In genomic region chr13:110866491-110867170, GRCh38 we compare ENCODE assay signal across 21 cellular contexts.
"Had no signal": no experiment of that assay in that cellular context is flagged by ENCODE, and none has a peak within 500 bp of the region (broad histone marks: within the 10 kb centered on the region; RNA-seq: fewer than 3 reads in every experiment).

No MANE protein-coding gene starts in this region.

- H3K4me3 ChIP-seq: hepatocyte, left ventricle myocardium inferior, lung, neural progenitor cell, ovary, right atrium auricular region, skin epidermis, tibial nerve, uterus had no signal

- H3K4me1 ChIP-seq: neural progenitor cell had no signal

- H2AFZ ChIP-seq: hepatocyte, neural progenitor cell had no signal

- H3K36me3 ChIP-seq: left ventricle myocardium inferior, neural progenitor cell, ovary, right atrium auricular region, tibial nerve, uterus had no signal

- H3K4me2 ChIP-seq: hepatocyte, neural progenitor cell had no signal

- H3K79me2 ChIP-seq: hepatocyte had no signal

- H3K9ac ChIP-seq: neural progenitor cell had no signal

- DNase-seq: islet precursor cell; left ventricle myocardium inferior; mesendoderm; naive B cell; natural killer cell; nephron progenitor cell; ovary; stimulated activated CD4-positive, alpha-beta T cell treated with anti-CD3 and anti-CD28 coated beads, Interleukin-12 subunit alpha, Interleukin-12 subunit beta, amount 100 ng/mL, for 4 hours; stimulated activated CD4-positive, alpha-beta T cell treated with anti-CD3 and anti-CD28 coated beads, Interleukin-15, amount 100 ng/mL, for 24 hours; stimulated activated CD4-positive, alpha-beta T cell treated with anti-CD3 and anti-CD28 coated beads, Interleukin-2, amount 100 ng/mL, for 24 hours; stimulated activated CD4-positive, alpha-beta T cell treated with anti-CD3 and anti-CD28 coated beads, Interleukin-4, amount 100 ng/mL, for 1 hour; stimulated activated naive B cell treated with anti-CD40 and anti-IgM and Interleukin-4, amounts not matched to agents 10 μg/mL and 1 μg/mL and 100 μg/mL, for 72 hours; stimulated activated naive CD8-positive, alpha-beta T cell treated with anti-CD3 and anti-CD28 coated beads, Interleukin-15, Interleukin-2, amounts not matched to agents 100 U/mL and 50 U/mL, for 24 hours; uterus had no signal

- H3K9me3 ChIP-seq: left ventricle myocardium inferior, ovary, right atrium auricular region, tibial nerve, uterus had no signal

- H3K27me3 ChIP-seq: hepatocyte, neural progenitor cell, ovary, right atrium auricular region, tibial nerve, uterus had no signal

- H3K27ac ChIP-seq: hepatocyte, left ventricle myocardium inferior, neural progenitor cell, ovary, right atrium auricular region, skin epidermis, tibial nerve, uterus had no signal

- ATAC-seq: natural killer cell; sciatic nerve; stimulated activated naive B cell treated with anti-CD40 and anti-IgM and Interleukin-4, amounts not matched to agents 10 μg/mL and 1 μg/mL and 100 μg/mL, for 72 hours; stimulated activated naive CD8-positive, alpha-beta T cell treated with anti-CD3 and anti-CD28 coated beads, Interleukin-15, Interleukin-2, amounts not matched to agents 100 U/mL and 50 U/mL, for 24 hours had no signal
